In the genomic region with DNA sequence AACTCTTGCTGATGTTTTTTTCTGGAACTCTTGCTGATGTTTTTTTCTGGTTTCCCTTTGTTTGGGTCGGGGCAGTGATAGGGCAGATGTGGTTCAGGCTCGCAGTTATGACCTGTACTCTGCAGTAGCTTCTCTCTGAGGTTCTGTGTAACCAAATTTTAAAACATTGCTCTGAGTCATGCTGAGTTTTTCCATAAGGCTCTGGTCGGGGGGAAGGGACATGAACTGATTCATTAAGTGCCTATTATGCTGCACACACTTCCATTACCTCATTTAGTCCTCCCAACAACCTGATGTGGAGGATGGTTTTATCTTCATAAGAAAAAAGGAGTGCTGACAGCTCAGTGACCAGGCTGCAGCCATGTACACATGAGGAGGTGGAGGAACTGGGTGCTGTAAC, we compare ENCODE assay signal across 9 cellular contexts. TPM values are rescaled to one million over a fixed set of nuclear protein-coding genes. Genes with fewer than 3 reads are reported as not detected.
DNase-seq lines count a peak whose midpoint lies in the region; ATAC-seq and TF ChIP-seq lines count a peak whose summit lies in the region.
"Had no signal": no experiment of that assay in that cellular context is flagged by ENCODE, and none has a peak within 500 bp of the region (broad histone marks: within the 10 kb centered on the region; RNA-seq: fewer than 3 reads in every experiment).

No MANE protein-coding gene starts in this region.

- intact Hi-C loops in activated CD8-positive, alpha-beta T cell treated with anti-CD3 and anti-CD28 coated beads for 36 hours (cut with micrococcal nuclease): loop anchor here (2.0 kb wide), 1 partner anchor 18 kb away; no protein-coding TSS in a partner anchor
- intact Hi-C loops in Calu3 (cut with micrococcal nuclease; ENCODE audit: unreplicated experiment): no loop called here

- H3K9me3 ChIP-seq in HAP-1: no peaks in the 10 kb centered on the region

- CTCF ChIA-PET in activated CD8-positive, alpha-beta T cell treated with anti-CD3 and anti-CD28 coated beads for 36 hours (lab: Charles Lee): interaction anchor here (1.0 to 5.8 kb wide), 4 partner anchors 16 to 151 kb away, joined by 3 to 27 read pairs (median 3); partner anchors contain the start of gene TNRC6B
- CTCF ChIA-PET in Calu3 (lab: Charles Lee): no interaction called here

- H3K4me3 ChIP-seq in foreskin fibroblast (ENCODE audit: low read depth in 1 of 2, low read length in 2 of 2) (no peak overlapping the region), HAP-1 (no peak overlapping the region)
- H3K4me3 ChIP-seq: SK-N-MC had no signal

- H3K4me3 Mint-ChIP-seq in activated CD8-positive, alpha-beta T cell treated with anti-CD3 and anti-CD28 coated beads for 36 hours: peak overlapping the region; percentile 18
- H3K4me3 Mint-ChIP-seq in Calu3 (ENCODE audit: low read depth, unreplicated experiment): no peak overlapping the region

- BruUV-seq in Calu3 (replicated peaks; lab: Mats Ljungman, UMichigan): no TSS peak

- no peaks in the 10 kb centered on the region for H3K36me3 ChIP-seq in HAP-1 (replicated peaks)

- no peaks in the 10 kb centered on the region for H3K9me3 Mint-ChIP-seq in activated CD8-positive, alpha-beta T cell treated with anti-CD3 and anti-CD28 coated beads for 36 hours
- H3K9me3 Mint-ChIP-seq in Calu3 (ENCODE audit: low read depth, unreplicated experiment): no peaks in the 10 kb centered on the region

- H3K27me3 Mint-ChIP-seq in activated CD8-positive, alpha-beta T cell treated with anti-CD3 and anti-CD28 coated beads for 36 hours: no peaks in the 10 kb centered on the region
- H3K27me3 Mint-ChIP-seq in Calu3 (ENCODE audit: unreplicated experiment): no peaks in the 10 kb centered on the region

- H3K4me1 ChIP-seq in HAP-1: peaks cover 20% of the 10 kb centered on the region

- ATAC-seq in HG02610 (IDR thresholded peaks at IDR 0.05; ENCODE audit: unreplicated experiment): peak; percentile 64
- ATAC-seq in activated CD8-positive, alpha-beta T cell treated with anti-CD3 and anti-CD28 coated beads for 36 hours: peak; percentile 92

- no peak for TF ChIP-seq CTCF in activated CD8-positive, alpha-beta T cell treated with anti-CD3 and anti-CD28 coated beads for 36 hours (IDR thresholded peaks at IDR 0.05)
- no peak for TF ChIP-seq CTCF in foreskin fibroblast (IDR thresholded peaks at IDR 0.05; ENCODE audit: low read depth, low read length)
- no peak for TF ChIP-seq CTCF in Calu3 (IDR thresholded peaks at IDR 0.05; ENCODE audit: unreplicated experiment)

- H3K27ac Mint-ChIP-seq in activated CD8-positive, alpha-beta T cell treated with anti-CD3 and anti-CD28 coated beads for 36 hours: peak overlapping the region; percentile 91
- H3K27ac Mint-ChIP-seq in Calu3 (ENCODE audit: unreplicated experiment): no peak overlapping the region

- POLR2A ChIA-PET in activated CD8-positive, alpha-beta T cell treated with anti-CD3 and anti-CD28 coated beads for 36 hours (lab: Charles Lee): interaction anchor here (1.0 to 1.7 kb wide), 10 partner anchors 9 to 152 kb away, joined by 3 to 11 read pairs (median 6); partner anchors contain the start of gene TNRC6B

- H3K36me3 Mint-ChIP-seq in activated CD8-positive, alpha-beta T cell treated with anti-CD3 and anti-CD28 coated beads for 36 hours (ENCODE audit: low read depth): no peaks in the 10 kb centered on the region
- peaks cover 10% of the 10 kb centered on the region for H3K36me3 Mint-ChIP-seq in Calu3 (ENCODE audit: insufficient read depth, unreplicated experiment)

- H3K4me1 Mint-ChIP-seq in activated CD8-positive, alpha-beta T cell treated with anti-CD3 and anti-CD28 coated beads for 36 hours (ENCODE audit: low read depth): peaks cover 71% of the 10 kb centered on the region
- H3K4me1 Mint-ChIP-seq in Calu3 (ENCODE audit: low read depth, unreplicated experiment): peaks cover 11% of the 10 kb centered on the region

- DNase-seq in activated CD8-positive, alpha-beta T cell treated with anti-CD3 and anti-CD28 coated beads for 36 hours: peak; percentile 85
- DNase-seq in foreskin fibroblast (peak; percentile 89 to 94), Calu3 (no peak), NCI-H526 (lab: John Stamatoyannopoulos, UW) (no peak), NCI-H1436 (lab: John Stamatoyannopoulos, UW) (no peak), HAP-1 (ENCODE audit: low spot score in 2 of 2) (no peak)
- peak; percentile 47 for DNase-seq in stimulated activated CD8-positive, alpha-beta memory T cell treated with anti-CD3 and anti-CD28 coated beads, Interleukin-4, amount 100 ng/mL, for 48 hours

- in situ Hi-C loops in HAP-1 (cut with MboI; ENCODE audit: low sequenced_read_pairs): loop anchor here (10.0 kb wide), 1 partner anchor 662 kb away; the partner anchor contains the start of gene RPS19BP1

- H3K27me3 ChIP-seq in HAP-1 (ENCODE audit: low read depth): no peaks in the 10 kb centered on the region

RNA-seq across cellular contexts. Expression of gene TNRC6B, which starts 18.9 kb away (rescaled TPM):
- total RNA-seq in activated CD8-positive, alpha-beta T cell treated with anti-CD3 and anti-CD28 coated beads for 36 hours: 10 to 100 TPM; 42.6 to 45.2 TPM
- 44.6 and 46.0 TPM in 2 replicates for total RNA-seq in Calu3 (2022)

Comparison
In these comparisons a context has a peak if more than half of its experiments do, and no peak if none do; other contexts are left out.
1. DNase-seq: peak in activated CD8-positive, alpha-beta T cell treated with anti-CD3 and anti-CD28 coated beads for 36 hours (single experiment), foreskin fibroblast (2 of 2) and stimulated activated CD8-positive, alpha-beta memory T cell treated with anti-CD3 and anti-CD28 coated beads, Interleukin-4, amount 100 ng/mL, for 48 hours (single experiment); none in Calu3 (single experiment), NCI-H526 (0 of 2), NCI-H1436 (single experiment) and HAP-1 (0 of 2).